In genomic region chr12:112913038-112913688, GRCh38 we compare ENCODE assay signal across 20 cellular contexts. TPM values are rescaled to one million over a fixed set of nuclear protein-coding genes. Genes with fewer than 3 reads are reported as not detected.
"Had no signal": no experiment of that assay in that cellular context is flagged by ENCODE, and none has a peak within 500 bp of the region (broad histone marks: within the 10 kb centered on the region; RNA-seq: fewer than 3 reads in every experiment).

No MANE protein-coding gene starts in this region.

- H3K36me3 ChIP-seq: SJCRH30 had no signal

- H3K27me3 Mint-ChIP-seq: activated CD8-positive, alpha-beta T cell treated with anti-CD3 and anti-CD28 coated beads for 36 hours had no signal

- ATAC-seq: activated CD8-positive, alpha-beta T cell treated with anti-CD3 and anti-CD28 coated beads for 36 hours; activated T-cell treated with anti-CD3 and anti-CD28 coated beads, Interleukin-2, amount 50 U/mL, for 72 hours had no signal

- DNase-seq: activated CD4-positive, alpha-beta T cell treated with anti-CD3 and anti-CD28 coated beads for 4 hours; activated CD8-positive, alpha-beta memory T cell treated with anti-CD3 and anti-CD28 coated beads, Interleukin-2, amount 50 U/mL, for 4 hours; activated CD8-positive, alpha-beta T cell treated with anti-CD3 and anti-CD28 coated beads for 36 hours; activated gamma-delta T cell treated with Interleukin-2 at 50 U/mL for 16 hours; activated naive CD4-positive, alpha-beta T cell treated with anti-CD3 and anti-CD28 coated beads, Interleukin-2, amount 50 U/mL, for 16 hours; activated T-cell treated with anti-CD3 and anti-CD28 coated beads, Interleukin-2, amount 50 U/mL, for 72 hours; caudate nucleus; colonic mucosa; NCI-H1048; NCI-H146; NCI-H187 treated with DMSO at 0.1 percent for 48 hours; NCI-H2081 treated with DMSO at 0.1 percent for 48 hours; NCI-H446; NCI-H524; Peyer's patch; Right ventricle myocardium superior; SJCRH30 had no signal

- H3K9me3 ChIP-seq: colonic mucosa, Peyer's patch had no signal

- H3K27ac ChIP-seq: colonic mucosa, Peyer's patch, RWPE1, SJCRH30, VCaP had no signal

- H3K4me3 ChIP-seq: colonic mucosa, Peyer's patch, SJCRH30 had no signal

- H3K4me1 ChIP-seq: SJCRH30 had no signal

- H3K27me3 ChIP-seq: colonic mucosa, Peyer's patch, SJCRH30 had no signal

- H3K27ac Mint-ChIP-seq: activated CD8-positive, alpha-beta T cell treated with anti-CD3 and anti-CD28 coated beads for 36 hours; activated T-cell treated with anti-CD3 and anti-CD28 coated beads, Interleukin-2, amount 50 U/mL, for 72 hours; activated T-helper 2 cell treated with anti-CD3 and anti-CD28 coated beads, Interferon-gamma antibody, Interleukin-2, Interleukin-4, amounts not matched to agents 10 μg/mL and 5 μg/mL and 100 μg/mL, durations not matched to agents 14 hours and 24 hours and 36 hours had no signal

- H3K4me3 Mint-ChIP-seq: activated CD8-positive, alpha-beta T cell treated with anti-CD3 and anti-CD28 coated beads for 36 hours; activated T-cell treated with anti-CD3 and anti-CD28 coated beads, Interleukin-2, amount 50 U/mL, for 72 hours had no signal

RNA-seq across cellular contexts. Expression of gene OAS1, which starts 6.4 kb away (rescaled TPM):
- total RNA-seq: SJCRH30 had no signal
